ENCODE assay signal across 19 cellular contexts in the genomic region with DNA sequence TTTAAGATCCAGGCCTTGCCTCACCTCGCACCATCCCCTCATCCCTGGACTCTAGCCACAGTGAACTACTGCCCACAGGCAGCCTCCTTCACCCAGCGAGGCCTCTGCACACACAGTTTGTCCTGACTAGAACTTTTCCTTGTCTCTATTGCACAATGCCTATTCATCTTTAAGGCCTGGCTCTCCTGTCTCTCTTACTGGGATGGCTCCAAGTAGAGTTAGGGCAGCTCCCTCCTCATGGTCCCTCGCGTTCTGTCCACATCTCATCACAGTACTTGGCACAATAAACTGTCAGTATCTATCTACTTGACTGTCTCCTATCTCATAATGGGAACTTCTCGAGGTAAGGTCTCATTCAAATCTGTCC. TPM values are rescaled to one million over a fixed set of nuclear protein-coding genes. Genes with fewer than 3 reads are reported as not detected.
DNase-seq lines count a peak whose midpoint lies in the region; ATAC-seq and TF ChIP-seq lines count a peak whose summit lies in the region.
"Had no signal": no experiment of that assay in that cellular context is flagged by ENCODE, and none has a peak within 500 bp of the region (broad histone marks: within the 10 kb centered on the region; RNA-seq: fewer than 3 reads in every experiment).

No MANE protein-coding gene starts in this region.

- H3K4me3 Mint-ChIP-seq in activated naive CD4-positive, alpha-beta T cell treated with anti-CD3 and anti-CD28 coated beads for 36 hours = no peak overlapping the region
- no peak overlapping the region for H3K4me3 Mint-ChIP-seq in T-cell
- H3K4me3 Mint-ChIP-seq: activated B cell treated with CpG ODN at 0.5 μM for 24 hours had no signal

- peaks cover 0 to 7% of the 10 kb centered on the region in 2 donors for H3K36me3 Mint-ChIP-seq in activated naive CD4-positive, alpha-beta T cell treated with anti-CD3 and anti-CD28 coated beads, Interleukin-2, amount 50 U/mL, for 72 hours
- H3K36me3 Mint-ChIP-seq in activated naive CD4-positive, alpha-beta T cell treated with anti-CD3 and anti-CD28 coated beads for 36 hours (ENCODE audit: low read depth) = peaks cover 15% of the 10 kb centered on the region
- H3K36me3 Mint-ChIP-seq in T-cell = peaks cover 34% of the 10 kb centered on the region

- H3K9me3 ChIP-seq in tibial artery = no peaks in the 10 kb centered on the region
- H3K9me3 ChIP-seq: tibial nerve had no signal

- TF ChIP-seq CTCF in tibial artery (IDR thresholded peaks at IDR 0.05) = no peak

- ATAC-seq in activated naive CD4-positive, alpha-beta T cell treated with anti-CD3 and anti-CD28 coated beads, Interleukin-2, amount 50 U/mL, for 72 hours = no peak
- ATAC-seq in T-cell (replicated peaks in 1 of 4) (no peak), sciatic nerve (peak; percentile 70)
- ATAC-seq: left lobe of liver had no signal

- no peak overlapping the region for H3K4me3 ChIP-seq in tibial artery
- H3K4me3 ChIP-seq: dorsolateral prefrontal cortex, tibial nerve had no signal

- CTCF ChIA-PET in activated naive CD4-positive, alpha-beta T cell treated with anti-CD3 and anti-CD28 coated beads for 36 hours (lab: Charles Lee) = interaction anchor here (1.5 kb wide), 1 partner anchor 68 kb away, joined by 3 read pairs; no protein-coding TSS in a partner anchor
- CTCF ChIA-PET in T-cell (lab: Charles Lee) = no interaction called here

- H3K27ac Mint-ChIP-seq in activated naive CD4-positive, alpha-beta T cell treated with anti-CD3 and anti-CD28 coated beads, Interleukin-2, amount 50 U/mL, for 72 hours = peak overlapping the region; percentile 35 to 51
- no peak overlapping the region for H3K27ac Mint-ChIP-seq in activated naive CD4-positive, alpha-beta T cell treated with anti-CD3 and anti-CD28 coated beads for 36 hours
- peak overlapping the region; percentile 78 to 85 for H3K27ac Mint-ChIP-seq in T-cell
- H3K27ac Mint-ChIP-seq: activated B cell treated with CpG ODN at 0.5 μM for 24 hours had no signal

- H3K27me3 ChIP-seq in tibial artery = no peaks in the 10 kb centered on the region
- H3K27me3 ChIP-seq: dorsolateral prefrontal cortex, tibial nerve had no signal

- POLR2A ChIA-PET in T-cell (lab: Charles Lee) = no interaction called here

- peaks cover 18% of the 10 kb centered on the region for H3K4me1 Mint-ChIP-seq in activated naive CD4-positive, alpha-beta T cell treated with anti-CD3 and anti-CD28 coated beads for 36 hours (ENCODE audit: low read depth)
- peaks cover 27 to 35% (median 29%) of the 10 kb centered on the region in 3 donors for H3K4me1 Mint-ChIP-seq in T-cell

- no peaks in the 10 kb centered on the region for H3K9me3 Mint-ChIP-seq in activated naive CD4-positive, alpha-beta T cell treated with anti-CD3 and anti-CD28 coated beads, Interleukin-2, amount 50 U/mL, for 72 hours
- no peaks in the 10 kb centered on the region for H3K9me3 Mint-ChIP-seq in activated naive CD4-positive, alpha-beta T cell treated with anti-CD3 and anti-CD28 coated beads for 36 hours
- H3K9me3 Mint-ChIP-seq in T-cell = no peaks in the 10 kb centered on the region
- H3K9me3 Mint-ChIP-seq: activated B cell treated with CpG ODN at 0.5 μM for 24 hours had no signal

- no peaks in the 10 kb centered on the region for H3K27me3 Mint-ChIP-seq in activated naive CD4-positive, alpha-beta T cell treated with anti-CD3 and anti-CD28 coated beads for 36 hours (ENCODE audit: low read depth)
- H3K27me3 Mint-ChIP-seq in T-cell = no peaks in the 10 kb centered on the region
- H3K27me3 Mint-ChIP-seq: activated B cell treated with CpG ODN at 0.5 μM for 24 hours had no signal

- H3K27ac ChIP-seq in tibial artery = no peak overlapping the region
- H3K27ac ChIP-seq: dorsolateral prefrontal cortex, tibial nerve had no signal

- peaks cover 0 to 15% (median 0%) of the 10 kb centered on the region in 4 donors for H3K4me1 ChIP-seq in tibial artery
- H3K4me1 ChIP-seq: tibial nerve had no signal

- intact Hi-C loops in activated naive CD4-positive, alpha-beta T cell treated with anti-CD3 and anti-CD28 coated beads for 36 hours (cut with micrococcal nuclease) = no loop called here
- intact Hi-C loops in sciatic nerve (cut with DNase I) (no loop called here), tibial artery (cut with DNase I; ENCODE audit: low total_unique reads) (no loop called here)

- DNase-seq in activated naive CD4-positive, alpha-beta T cell treated with anti-CD3 and anti-CD28 coated beads, Interleukin-2, amount 50 U/mL, for 72 hours (ENCODE audit: low spot score in 2 of 2) = no peak
- DNase-seq in activated naive CD4-positive, alpha-beta T cell treated with anti-CD3 and anti-CD28 coated beads for 36 hours = no peak
- no peak for DNase-seq in T-cell
- DNase-seq in amniotic epithelial cell (ENCODE audit: low read depth) = peak; percentile 62
- DNase-seq in sciatic nerve (ENCODE audit: low spot score) = no peak
- DNase-seq in dermis blood vessel endothelial cell = no peak
- DNase-seq in tibial artery = no peak
- no peak for DNase-seq in mesenteric fat pad (ENCODE audit: low spot score)
- DNase-seq: activated B cell treated with CpG ODN at 0.5 μM for 24 hours, amniotic stem cell, COR-L47, DND-41, dorsolateral prefrontal cortex, NCI-H1417 treated with DMSO at 0.1 percent for 48 hours, NCI-H526, nucleus accumbens, retina had no signal

- H3K36me3 ChIP-seq in tibial artery = peaks cover 26 to 61% (median 27%) of the 10 kb centered on the region in 3 donors

RNA-seq across cellular contexts. Expression of a gene that starts 22.4 kb away (rescaled TPM):
- total RNA-seq in activated naive CD4-positive, alpha-beta T cell treated with anti-CD3 and anti-CD28 coated beads, Interleukin-2, amount 50 U/mL, for 72 hours = 1 to 10 TPM; 1.5 to 2.7 TPM
- under 1 TPM; 0.32 to 0.83 TPM for total RNA-seq in activated naive CD4-positive, alpha-beta T cell treated with anti-CD3 and anti-CD28 coated beads for 36 hours
- total RNA-seq in T-cell = 1 to 10 TPM; 5.7 to 6.8 (median 6.5) TPM
- 2.6 TPM for total RNA-seq in sciatic nerve
- 0.28 and 0.34 TPM in 2 replicates for total RNA-seq in dermis blood vessel endothelial cell
- total RNA-seq in mesenteric fat pad = 2.7 TPM

RNA-seq across cellular contexts. Expression of a gene that starts 48.6 kb away (rescaled TPM):
- total RNA-seq in activated naive CD4-positive, alpha-beta T cell treated with anti-CD3 and anti-CD28 coated beads, Interleukin-2, amount 50 U/mL, for 72 hours = 100 to 1,000 TPM; 271 to 326 TPM
- 100 to 1,000 TPM; 149 to 157 TPM for total RNA-seq in activated naive CD4-positive, alpha-beta T cell treated with anti-CD3 and anti-CD28 coated beads for 36 hours
- 100 to 1,000 TPM; 241 to 754 (median 311) TPM for total RNA-seq in T-cell
- 43.1 TPM for total RNA-seq in sciatic nerve
- total RNA-seq in dermis blood vessel endothelial cell = 2.6 and 22.3 TPM in 2 replicates
- 76.8 TPM for total RNA-seq in mesenteric fat pad
